38 cellular contexts compared by ENCODE assay signal in the genomic region with DNA sequence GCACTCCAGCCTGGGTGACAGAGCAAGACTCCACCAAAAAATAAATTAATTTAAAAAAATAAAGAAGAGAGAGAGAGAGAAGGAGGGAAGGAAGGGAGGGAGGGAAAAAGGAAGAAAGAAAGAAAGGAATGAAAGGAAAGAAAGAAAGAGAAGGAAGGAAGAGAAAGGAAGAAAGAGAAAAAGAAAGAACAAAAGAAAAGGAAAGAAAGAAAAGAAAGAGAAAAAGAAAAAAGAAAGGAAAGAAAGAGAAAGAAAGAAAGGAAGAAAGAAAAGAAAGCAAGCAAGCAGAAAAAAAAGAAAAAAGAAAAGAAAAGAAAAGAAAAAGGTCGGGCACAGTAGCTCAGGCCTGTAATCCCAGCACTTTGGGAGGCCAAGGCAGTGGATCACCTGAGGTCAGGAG. TPM values are rescaled to one million over a fixed set of nuclear protein-coding genes. Genes with fewer than 3 reads are reported as not detected.
"Had no signal": no experiment of that assay in that cellular context is flagged by ENCODE, and none has a peak within 500 bp of the region (broad histone marks: within the 10 kb centered on the region; RNA-seq: fewer than 3 reads in every experiment).

No MANE protein-coding gene starts in this region.

- H3K36me3 ChIP-seq: MG63 had no signal

- H3K9ac ChIP-seq: KMS-11 had no signal

- H3K4me2 ChIP-seq: KMS-11 had no signal

- H3K9me3 ChIP-seq: MG63 had no signal

- H3K4me3 ChIP-seq: MG63 had no signal

- H3K27ac ChIP-seq: KMS-11 had no signal

- H3K27me3 ChIP-seq: MG63 had no signal

- DNase-seq: Kasumi-1, MG63, MM.1S, MV-4-11, NCI-H1048, NCI-H1092, NCI-H1092 treated with DMSO at 0.1 percent for 48 hours, NCI-H1105, NCI-H1105 treated with DMSO at 0.1 percent for 48 hours, NCI-H1417, NCI-H1417 treated with DMSO at 0.1 percent for 48 hours, NCI-H1436, NCI-H1436 treated with DMSO at 0.1 percent for 48 hours, NCI-H146, NCI-H1694, NCI-H1694 treated with DMSO at 0.1 percent for 48 hours, NCI-H187, NCI-H187 treated with DMSO at 0.1 percent for 48 hours, NCI-H1930, NCI-H2029, NCI-H2029 treated with DMSO at 0.1 percent for 48 hours, NCI-H2081, NCI-H2081 treated with DMSO at 0.1 percent for 48 hours, NCI-H2107, NCI-H2171, NCI-H2171 treated with DMSO at 0.1 percent for 48 hours, NCI-H2227 treated with DMSO at 0.1 percent for 48 hours, NCI-H226, NCI-H345, NCI-H446, NCI-H446 treated with DMSO at 0.1 percent for 48 hours, NCI-H510A, NCI-H510A treated with DMSO at 0.1 percent for 48 hours had no signal

RNA-seq across cellular contexts. Expression of a gene that starts 14.9 kb away (rescaled TPM):
- total RNA-seq: LHCN-M2, M059J, MCF 10A, NCI-H460 had no signal
